Comparison of ENCODE assay signal across 1 cellular context in the genomic region with DNA sequence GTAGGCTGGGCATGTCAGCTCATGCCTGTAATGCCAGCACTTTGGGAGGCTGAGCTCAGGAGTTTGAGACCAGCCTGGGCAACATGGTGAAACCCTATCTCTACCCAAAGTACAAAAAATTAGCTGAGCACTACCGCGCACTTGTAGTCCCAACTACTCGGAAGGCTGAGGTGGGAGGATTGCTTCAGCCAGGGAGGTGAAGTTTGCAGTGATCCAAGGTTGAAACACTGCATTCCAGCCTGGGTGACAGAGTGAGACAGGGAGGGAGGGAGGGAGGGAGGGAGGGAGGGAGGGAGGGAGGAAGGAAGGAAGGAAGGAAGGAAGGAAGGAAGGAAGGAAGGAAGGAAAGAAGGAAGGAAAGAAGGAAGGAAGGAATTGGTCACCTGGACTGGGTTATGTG. TPM values are rescaled to one million over a fixed set of nuclear protein-coding genes. Genes with fewer than 3 reads are reported as not detected.
"Had no signal": no experiment of that assay in that cellular context is flagged by ENCODE, and none has a peak within 500 bp of the region (broad histone marks: within the 10 kb centered on the region; RNA-seq: fewer than 3 reads in every experiment).

No MANE protein-coding gene starts in this region.

RNA-seq across cellular contexts. Expression of gene TCP10L, which starts 53.8 kb away (rescaled TPM):
- total RNA-seq: fibroblast of villous mesenchyme had no signal
